Comparison of ENCODE assay signal across 8 cellular contexts in genomic region chr3:129121016-129121791, GRCh38. TPM values are rescaled to one million over a fixed set of nuclear protein-coding genes. Genes with fewer than 3 reads are reported as not detected.
DNase-seq lines count a peak whose midpoint lies in the region; ATAC-seq and TF ChIP-seq lines count a peak whose summit lies in the region.

No MANE protein-coding gene starts in this region.

- TF ChIP-seq CTCF in LNCaP clone FGC (IDR thresholded peaks at IDR 0.05; ENCODE audit: control insufficient read depth, extremely low read depth, insufficient read depth): no peak

- no peak for ATAC-seq in HG02763 (IDR thresholded peaks at IDR 0.05; ENCODE audit: unreplicated experiment)

- DNase-seq in stimulated activated CD4-positive, alpha-beta T cell treated with anti-CD3 and anti-CD28 coated beads, Interleukin-4, amount 100 ng/mL, for 24 hours: peak; percentile 55
- no peak for DNase-seq in stimulated activated CD4-positive, alpha-beta T cell treated with anti-CD3 and anti-CD28 coated beads, Interleukin-15, amount 100 ng/mL, for 24 hours
- no peak for DNase-seq in LNCaP clone FGC (ENCODE audit: low read depth)
- peak; percentile 37 for DNase-seq in activated gamma-delta T cell treated with Interleukin-2 at 50 U/mL for 16 hours
- peak in 32 of 42 donors; percentile 15 to 64 (median 44) for DNase-seq in head of caudate nucleus
- DNase-seq in putamen (ENCODE audit: low spot score): peak; percentile 35
- no peak for DNase-seq in H4 (ENCODE audit: low spot score)

- peak overlapping the region; percentile 70 for H3K4me3 ChIP-seq in LNCaP clone FGC (ENCODE audit: low read depth, low read length)

- intact Hi-C loops in head of caudate nucleus (cut with DNase I): no loop called here

RNA-seq across cellular contexts. Expression of gene RAB43, which starts 0.4 kb away (rescaled TPM):
- 13.0 and 15.9 TPM in 2 replicates for total RNA-seq in H4 (2014; rRNA removed; shearing (Covaris generic))

RNA-seq across cellular contexts. Expression of gene ISY1, which starts 39.7 kb away (rescaled TPM):
- 51.2 and 54.9 TPM in 2 replicates for total RNA-seq in H4 (2014; rRNA removed; shearing (Covaris generic))

Comparison
In these comparisons a context has a peak if more than half of its experiments do, and no peak if none do; other contexts are left out.
1. DNase-seq: peak in stimulated activated CD4-positive, alpha-beta T cell treated with anti-CD3 and anti-CD28 coated beads, Interleukin-4, amount 100 ng/mL, for 24 hours (single experiment), activated gamma-delta T cell treated with Interleukin-2 at 50 U/mL for 16 hours (single experiment), head of caudate nucleus (32 of 42) and putamen (single experiment); none in stimulated activated CD4-positive, alpha-beta T cell treated with anti-CD3 and anti-CD28 coated beads, Interleukin-15, amount 100 ng/mL, for 24 hours (single experiment), LNCaP clone FGC (single experiment) and H4 (single experiment).